24 cellular contexts compared by ENCODE assay signal in genomic region chr4:48667148-48667547, GRCh38.
"Had no signal": no experiment of that assay in that cellular context is flagged by ENCODE, and none has a peak within 500 bp of the region (broad histone marks: within the 10 kb centered on the region; RNA-seq: fewer than 3 reads in every experiment).

No MANE protein-coding gene starts in this region.

- ATAC-seq: left lobe of liver; naive thymus-derived CD8-positive, alpha-beta T cell; SK-N-SH treated with all-trans-retinoic acid at 6 μM for 48 hours had no signal

- DNase-seq: activated B cell treated with CpG ODN at 0.5 μM for 24 hours; activated CD4-positive, alpha-beta T cell treated with anti-CD3 and anti-CD28 coated beads for 48 hours; activated naive CD4-positive, alpha-beta T cell treated with anti-CD3 and anti-CD28 coated beads for 36 hours; dorsolateral prefrontal cortex; esophagus squamous epithelium; head of caudate nucleus; naive thymus-derived CD8-positive, alpha-beta T cell; nucleus accumbens; right cardiac atrium; stimulated activated CD4-positive, alpha-beta T cell treated with anti-CD3 and anti-CD28 coated beads, Interleukin-4, amount 100 ng/mL, for 4 hours; stimulated activated CD8-positive, alpha-beta memory T cell treated with anti-CD3 and anti-CD28 coated beads, Interleukin-4, amount 100 ng/mL, for 48 hours; stimulated activated naive CD4-positive, alpha-beta T cell treated with Interleukin-2 at 50 U/mL for 16 hours; substantia nigra had no signal

- H3K27ac Mint-ChIP-seq: activated B cell treated with CpG ODN at 0.5 μM for 24 hours; activated naive CD4-positive, alpha-beta T cell treated with anti-CD3 and anti-CD28 coated beads for 36 hours; activated T-helper 2 cell treated with anti-CD3 and anti-CD28 coated beads, Interferon-gamma antibody, Interleukin-2, Interleukin-4, amounts not matched to agents 10 μg/mL and 5 μg/mL and 100 μg/mL, durations not matched to agents 14 hours and 24 hours and 36 hours; memory B cell; T-helper 1 cell treated with Interleukin-12 subunit alpha and Interleukin-12 subunit beta and Interleukin-4 antibody, amounts not matched to agents 30 μg/mL and 1 μg/mL, for 36 hours had no signal

- H3K27me3 Mint-ChIP-seq: activated B cell treated with CpG ODN at 0.5 μM for 24 hours; memory B cell; naive thymus-derived CD8-positive, alpha-beta T cell had no signal

- H3K9me3 Mint-ChIP-seq: activated B cell treated with CpG ODN at 0.5 μM for 24 hours had no signal

- H3K27ac ChIP-seq: breast epithelium had no signal

- H3K4me3 ChIP-seq: ascending aorta, breast epithelium, dorsolateral prefrontal cortex, esophagus squamous epithelium, smooth muscle cell, tibial nerve had no signal

- H3K36me3 ChIP-seq: ascending aorta, breast epithelium, esophagus squamous epithelium had no signal

- H3K27me3 ChIP-seq: ascending aorta, breast epithelium, dorsolateral prefrontal cortex, esophagus squamous epithelium, tibial nerve had no signal

- H3K4me1 ChIP-seq: breast epithelium had no signal

- H3K4me2 ChIP-seq: smooth muscle cell had no signal

- FAIRE-seq: endometrium, keratinocyte had no signal

- H3K4me3 Mint-ChIP-seq: activated B cell treated with CpG ODN at 0.5 μM for 24 hours; activated naive CD4-positive, alpha-beta T cell treated with anti-CD3 and anti-CD28 coated beads for 36 hours; memory B cell; T-helper 1 cell treated with Interleukin-12 subunit alpha and Interleukin-12 subunit beta and Interleukin-4 antibody, amounts not matched to agents 30 μg/mL and 1 μg/mL, for 36 hours had no signal

- H3K9me3 ChIP-seq: breast epithelium, esophagus squamous epithelium had no signal
